In genomic region chr14:84927096-84927910, GRCh38 we compare ENCODE assay signal across 16 cellular contexts.
DNase-seq lines count a peak whose midpoint lies in the region; ATAC-seq and TF ChIP-seq lines count a peak whose summit lies in the region.
"Had no signal": no experiment of that assay in that cellular context is flagged by ENCODE, and none has a peak within 500 bp of the region (broad histone marks: within the 10 kb centered on the region; RNA-seq: fewer than 3 reads in every experiment).

No MANE protein-coding gene starts in this region.

- no peak for TF ChIP-seq CTCF in glutamatergic neuron (IDR thresholded peaks at IDR 0.05; ENCODE audit: partially characterized antibody, unreplicated experiment)
- TF ChIP-seq CTCF in H9 (conservative IDR thresholded peaks at IDR 0.05): no peak

- no CpG with 5 or more reads among the region's 6 CpGs for WGBS in H9 (ENCODE audit: extremely low coverage, insufficient read length, low lambda C conversion rate)

- H2BK12ac ChIP-seq in H9 (ENCODE audit: insufficient read length, low read depth, low read length): no peak overlapping the region

- in situ Hi-C loops in HAP-1 (cut with MboI; ENCODE audit: low sequenced_read_pairs): no loop called here

- peak overlapping the region; percentile 21 for H3K4me3 Mint-ChIP-seq in glutamatergic neuron (ENCODE audit: unreplicated experiment)
- no peak overlapping the region for H3K4me3 Mint-ChIP-seq in H9
- H3K4me3 Mint-ChIP-seq: dendritic cell treated with granulocyte-macrophage colony-stimulating factor and Interleukin-4, amounts not matched to agents 40 ng/mL and 50 ng/mL, for 4 days had no signal

- no peak overlapping the region for H4K91ac ChIP-seq in H9 (ENCODE audit: insufficient read length, low read depth, low read length)

- H3K36me3 Mint-ChIP-seq in glutamatergic neuron (ENCODE audit: unreplicated experiment) (no peaks in the 10 kb centered on the region), H9 (ENCODE audit: insufficient read depth in 1 of 3, low read depth in 3 of 3) (no peaks in the 10 kb centered on the region)

- no peak overlapping the region for H3T11ph ChIP-seq in H9 (ENCODE audit: low read length)

- H3K18ac ChIP-seq in H9 (ENCODE audit: insufficient read length, low read depth, low read length): no peak overlapping the region

- no peak overlapping the region for H3K14ac ChIP-seq in H9 (ENCODE audit: insufficient read depth, low read length)

- no peak overlapping the region for H3K4me2 ChIP-seq in H9 (ENCODE audit: insufficient read depth, insufficient read length, low read length)
- H3K4me2 ChIP-seq: SK-N-SH had no signal

- peak overlapping the region; percentile 97 for H3K27ac Mint-ChIP-seq in glutamatergic neuron (ENCODE audit: unreplicated experiment)
- no peak overlapping the region for H3K27ac Mint-ChIP-seq in H9
- H3K27ac Mint-ChIP-seq: dendritic cell treated with granulocyte-macrophage colony-stimulating factor and Interleukin-4, amounts not matched to agents 40 ng/mL and 50 ng/mL, for 4 days had no signal

- H4K5ac ChIP-seq in H9 (ENCODE audit: insufficient read length, low read depth, low read length): no peak overlapping the region

- H3K9ac ChIP-seq in H9 (ENCODE audit: extremely low read depth, insufficient read length, low read length): no peak overlapping the region
- H3K9ac ChIP-seq: SK-N-SH had no signal

- H4K20me1 ChIP-seq in H9 (ENCODE audit: control insufficient read depth, insufficient read depth, insufficient read length): no peaks in the 10 kb centered on the region

- peaks cover 7% of the 10 kb centered on the region for H3K9me3 Mint-ChIP-seq in glutamatergic neuron (ENCODE audit: unreplicated experiment)
- no peaks in the 10 kb centered on the region for H3K9me3 Mint-ChIP-seq in H9

- DNase-seq in Ammon's horn (ENCODE audit: low spot score): peak; percentile 13
- DNase-seq in HAP-1 (ENCODE audit: low spot score in 2 of 2): peak; percentile 24 to 38
- peak; percentile 91 to 92 for DNase-seq in NCI-H524 (lab: John Stamatoyannopoulos, UW)
- no peak for DNase-seq in glutamatergic neuron
- no peak for DNase-seq in HuH-7 (ENCODE audit: low spot score)
- no peak for DNase-seq in SK-N-DZ (ENCODE audit: low spot score)
- no peak for DNase-seq in H9
- DNase-seq: activated CD8-positive, alpha-beta memory T cell treated with anti-CD3 and anti-CD28 coated beads, Interleukin-2, amount 50 U/mL, for 48 hours; activated naive CD4-positive, alpha-beta T cell; NCI-H2081 treated with DMSO at 0.1 percent for 48 hours; SK-N-SH; T1000 had no signal

- H3K36me3 ChIP-seq in HAP-1 (replicated peaks): no peaks in the 10 kb centered on the region
- H3K36me3 ChIP-seq: right atrium auricular region had no signal

- no peak overlapping the region for H2AFZ ChIP-seq in H9 (ENCODE audit: low read length)

- H3K27me3 ChIP-seq in HAP-1 (ENCODE audit: low read depth): no peaks in the 10 kb centered on the region
- no peaks in the 10 kb centered on the region for H3K27me3 ChIP-seq in H9 (ENCODE audit: insufficient read depth, low read length)
- H3K27me3 ChIP-seq: right atrium auricular region had no signal

- no peak overlapping the region for H3K56ac ChIP-seq in H9 (ENCODE audit: insufficient read length, low read depth, low read length)

- no peaks in the 10 kb centered on the region for H3K23me2 ChIP-seq in H9 (ENCODE audit: insufficient read length, low read depth, low read length, poor library complexity, severe bottlenecking)

- no peak overlapping the region for H2BK5ac ChIP-seq in H9 (ENCODE audit: insufficient read length, low read length)

- no peak overlapping the region for H4K8ac ChIP-seq in H9 (replicated peaks; ENCODE audit: insufficient read length, low read depth, low read length)

- no peak overlapping the region for H3K4ac ChIP-seq in H9 (ENCODE audit: low read depth, low read length)

- no peak for ATAC-seq in GM21447 (IDR thresholded peaks at IDR 0.05; ENCODE audit: unreplicated experiment)
- ATAC-seq: esophagus mucosa had no signal

- H3K4me3 ChIP-seq in HAP-1: no peak overlapping the region
- H3K4me3 ChIP-seq: right atrium auricular region had no signal

- H3K4me1 ChIP-seq in HAP-1 (peaks cover 3% of the 10 kb centered on the region; the same call in 1 of the 2 replicates), H9 (ENCODE audit: insufficient read depth, low read length) (no peaks in the 10 kb centered on the region)
- H3K4me1 ChIP-seq: right atrium auricular region had no signal

- no peak overlapping the region for H2BK15ac ChIP-seq in H9 (ENCODE audit: low read depth, low read length)

- H3K27ac ChIP-seq in H9 (ENCODE audit: insufficient read length, low read depth, low read length): no peak overlapping the region
- H3K27ac ChIP-seq: right atrium auricular region had no signal

- no peak overlapping the region for H3K23ac ChIP-seq in H9 (ENCODE audit: insufficient read length, low read depth, low read length)

- H3K4me1 Mint-ChIP-seq in glutamatergic neuron (ENCODE audit: low read depth, unreplicated experiment) (peaks cover 22% of the 10 kb centered on the region), H9 (no peaks in the 10 kb centered on the region)

- H2BK20ac ChIP-seq in H9 (ENCODE audit: low read depth, low read length, poor library complexity, severe bottlenecking): no peak overlapping the region

- no peak overlapping the region for H2BK120ac ChIP-seq in H9 (ENCODE audit: low read depth, low read length, poor library complexity, severe bottlenecking)

- H3K27me3 Mint-ChIP-seq in glutamatergic neuron (ENCODE audit: unreplicated experiment) (peaks cover 4% of the 10 kb centered on the region), H9 (ENCODE audit: low read depth) (no peaks in the 10 kb centered on the region)
- H3K27me3 Mint-ChIP-seq: dendritic cell treated with granulocyte-macrophage colony-stimulating factor and Interleukin-4, amounts not matched to agents 40 ng/mL and 50 ng/mL, for 4 days had no signal

- no peak overlapping the region for H2AK5ac ChIP-seq in H9 (ENCODE audit: insufficient read length, low read length)

- no peaks in the 10 kb centered on the region for H3K79me1 ChIP-seq in H9 (ENCODE audit: insufficient read depth, low read depth, low read length, poor library complexity, severe bottlenecking)

- H3K79me2 ChIP-seq in H9 (ENCODE audit: insufficient read depth, low read length): no peaks in the 10 kb centered on the region

- no peaks in the 10 kb centered on the region for H3K9me3 ChIP-seq in HAP-1
- H3K9me3 ChIP-seq in H9 (ENCODE audit: control insufficient read depth, low read depth, low read length): no peaks in the 10 kb centered on the region
- H3K9me3 ChIP-seq: right atrium auricular region, SK-N-SH had no signal

Comparison
In these comparisons a context has a peak if more than half of its experiments do, and no peak if none do; other contexts are left out.
1. DNase-seq: peak in Ammon's horn (single experiment), HAP-1 (2 of 2) and NCI-H524 (2 of 2); none in glutamatergic neuron (single experiment), HuH-7 (single experiment), SK-N-DZ (single experiment) and H9 (single experiment).